In the genomic region with DNA sequence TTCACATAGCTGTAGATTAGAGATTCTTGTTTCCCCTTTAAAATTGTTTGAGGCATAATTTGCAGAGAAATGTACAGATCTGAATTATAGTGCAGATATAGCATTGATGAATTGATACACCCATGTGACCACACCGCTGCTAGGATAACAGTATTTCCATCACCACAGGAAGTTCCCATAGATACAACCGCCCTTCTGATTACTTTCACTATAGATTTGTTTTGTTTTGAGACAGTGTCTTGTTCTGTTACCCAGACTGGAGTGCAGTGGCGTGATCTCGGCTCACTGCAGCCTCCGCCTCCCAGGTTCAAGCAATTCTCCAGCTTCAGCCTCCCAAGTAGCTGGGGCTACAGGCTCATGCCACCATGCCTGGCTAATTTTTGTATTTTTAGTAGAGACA, we compare ENCODE assay signal across 20 cellular contexts. TPM values are rescaled to one million over a fixed set of nuclear protein-coding genes. Genes with fewer than 3 reads are reported as not detected.
DNase-seq lines count a peak whose midpoint lies in the region; ATAC-seq lines count a peak whose summit lies in the region.
"Had no signal": no experiment of that assay in that cellular context is flagged by ENCODE, and none has a peak within 500 bp of the region (broad histone marks: within the 10 kb centered on the region; RNA-seq: fewer than 3 reads in every experiment).

No MANE protein-coding gene starts in this region.

- intact Hi-C loops in activated T-helper 2 cell treated with anti-CD3 and anti-CD28 coated beads, Interferon-gamma antibody, Interleukin-2, Interleukin-4, amounts not matched to agents 10 μg/mL and 5 μg/mL and 100 μg/mL, durations not matched to agents 14 hours and 24 hours and 36 hours (cut with micrococcal nuclease): loop anchor here (5.0 kb wide), 1 partner anchor 56 kb away; no protein-coding TSS in a partner anchor

- CTCF ChIA-PET in activated naive CD4-positive, alpha-beta T cell treated with anti-CD3 and anti-CD28 coated beads, Interleukin-2, amount 10 ng/mL, durations not matched to agents 7 days and 5 days (lab: Charles Lee): interaction anchor here (1.1 to 2.4 kb wide), 7 partner anchors 18 to 268 kb away, joined by 3 to 12 read pairs (median 5); no protein-coding TSS in a partner anchor

- peak; percentile 22 to 54 for ATAC-seq in activated CD4-positive, CD25-positive, alpha-beta regulatory T cell treated with anti-CD3 and anti-CD28 coated beads, Interleukin-2, amount 50 U/mL, for 24 hours
- ATAC-seq in activated naive CD4-positive, alpha-beta T cell treated with anti-CD3 and anti-CD28 coated beads, Interleukin-2, amount 50 U/mL, for 72 hours: no peak
- ATAC-seq in esophagus mucosa: no peak
- no peak for ATAC-seq in GM19467 (IDR thresholded peaks at IDR 0.05; ENCODE audit: unreplicated experiment)

- H3K27me3 Mint-ChIP-seq in activated naive CD4-positive, alpha-beta T cell treated with anti-CD3 and anti-CD28 coated beads, Interleukin-2, amount 10 ng/mL, durations not matched to agents 7 days and 5 days: peaks cover 4% of the 10 kb centered on the region
- H3K27me3 Mint-ChIP-seq in activated T-helper 2 cell treated with anti-CD3 and anti-CD28 coated beads, Interferon-gamma antibody, Interleukin-2, Interleukin-4, amounts not matched to agents 10 μg/mL and 5 μg/mL and 100 μg/mL, durations not matched to agents 14 hours and 24 hours and 36 hours (ENCODE audit: low read depth): peaks cover 2% of the 10 kb centered on the region

- H3K4me3 Mint-ChIP-seq in activated naive CD4-positive, alpha-beta T cell treated with anti-CD3 and anti-CD28 coated beads, Interleukin-2, amount 10 ng/mL, durations not matched to agents 7 days and 5 days: no peak overlapping the region
- no peak overlapping the region for H3K4me3 Mint-ChIP-seq in activated T-helper 2 cell treated with anti-CD3 and anti-CD28 coated beads, Interferon-gamma antibody, Interleukin-2, Interleukin-4, amounts not matched to agents 10 μg/mL and 5 μg/mL and 100 μg/mL, durations not matched to agents 14 hours and 24 hours and 36 hours (ENCODE audit: low read depth)

- no peak for DNase-seq in activated CD4-positive, CD25-positive, alpha-beta regulatory T cell (lab: John Stamatoyannopoulos, UW)
- no peak for DNase-seq in activated naive CD4-positive, alpha-beta T cell treated with anti-CD3 and anti-CD28 coated beads, Interleukin-2, amount 10 ng/mL, durations not matched to agents 7 days and 5 days
- DNase-seq in activated naive CD4-positive, alpha-beta T cell treated with anti-CD3 and anti-CD28 coated beads, Interleukin-2, amount 50 U/mL, for 72 hours (ENCODE audit: low spot score in 2 of 2): no peak
- DNase-seq in activated T-helper 2 cell treated with anti-CD3 and anti-CD28 coated beads, Interferon-gamma antibody, Interleukin-2, Interleukin-4, amounts not matched to agents 10 μg/mL and 5 μg/mL and 100 μg/mL, durations not matched to agents 14 hours and 24 hours and 36 hours (ENCODE audit: low spot score): no peak
- DNase-seq in HPDE6-E6E7 (ENCODE audit: extremely low spot score): no peak
- DNase-seq: 8988T, Karpas-422, MV-4-11, NCI-H1105, NCI-H146, NCI-H2029, NCI-H446, NCI-H524 treated with DMSO at 0.1 percent for 48 hours, NCI-H774, SIG-M5 had no signal

- H3K36me3 Mint-ChIP-seq in activated naive CD4-positive, alpha-beta T cell treated with anti-CD3 and anti-CD28 coated beads, Interleukin-2, amount 10 ng/mL, durations not matched to agents 7 days and 5 days: no peaks in the 10 kb centered on the region
- H3K36me3 Mint-ChIP-seq in activated naive CD4-positive, alpha-beta T cell treated with anti-CD3 and anti-CD28 coated beads, Interleukin-2, amount 50 U/mL, for 72 hours: peaks cover 4 to 11% of the 10 kb centered on the region in 2 donors
- peaks cover 5% of the 10 kb centered on the region for H3K36me3 Mint-ChIP-seq in activated T-helper 2 cell treated with anti-CD3 and anti-CD28 coated beads, Interferon-gamma antibody, Interleukin-2, Interleukin-4, amounts not matched to agents 10 μg/mL and 5 μg/mL and 100 μg/mL, durations not matched to agents 14 hours and 24 hours and 36 hours (ENCODE audit: low read depth)

- peaks cover 20% of the 10 kb centered on the region for H3K4me1 Mint-ChIP-seq in activated naive CD4-positive, alpha-beta T cell treated with anti-CD3 and anti-CD28 coated beads, Interleukin-2, amount 10 ng/mL, durations not matched to agents 7 days and 5 days
- peaks cover 18% of the 10 kb centered on the region for H3K4me1 Mint-ChIP-seq in activated T-helper 2 cell treated with anti-CD3 and anti-CD28 coated beads, Interferon-gamma antibody, Interleukin-2, Interleukin-4, amounts not matched to agents 10 μg/mL and 5 μg/mL and 100 μg/mL, durations not matched to agents 14 hours and 24 hours and 36 hours (ENCODE audit: low read depth)

- peaks cover 14% of the 10 kb centered on the region for H3K9me3 Mint-ChIP-seq in activated naive CD4-positive, alpha-beta T cell treated with anti-CD3 and anti-CD28 coated beads, Interleukin-2, amount 10 ng/mL, durations not matched to agents 7 days and 5 days
- peaks cover 12 to 13% of the 10 kb centered on the region in 2 donors for H3K9me3 Mint-ChIP-seq in activated naive CD4-positive, alpha-beta T cell treated with anti-CD3 and anti-CD28 coated beads, Interleukin-2, amount 50 U/mL, for 72 hours
- peaks cover 11% of the 10 kb centered on the region for H3K9me3 Mint-ChIP-seq in activated T-helper 2 cell treated with anti-CD3 and anti-CD28 coated beads, Interferon-gamma antibody, Interleukin-2, Interleukin-4, amounts not matched to agents 10 μg/mL and 5 μg/mL and 100 μg/mL, durations not matched to agents 14 hours and 24 hours and 36 hours

- H3K27ac Mint-ChIP-seq in activated naive CD4-positive, alpha-beta T cell treated with anti-CD3 and anti-CD28 coated beads, Interleukin-2, amount 10 ng/mL, durations not matched to agents 7 days and 5 days: peak overlapping the region; percentile 46
- H3K27ac Mint-ChIP-seq in activated naive CD4-positive, alpha-beta T cell treated with anti-CD3 and anti-CD28 coated beads, Interleukin-2, amount 50 U/mL, for 72 hours: no peak overlapping the region
- peak overlapping the region; percentile 38 for H3K27ac Mint-ChIP-seq in activated T-helper 2 cell treated with anti-CD3 and anti-CD28 coated beads, Interferon-gamma antibody, Interleukin-2, Interleukin-4, amounts not matched to agents 10 μg/mL and 5 μg/mL and 100 μg/mL, durations not matched to agents 14 hours and 24 hours and 36 hours

RNA-seq across cellular contexts. Expression of a gene that starts 8.8 kb away (rescaled TPM):
- total RNA-seq in activated naive CD4-positive, alpha-beta T cell treated with anti-CD3 and anti-CD28 coated beads, Interleukin-2, amount 50 U/mL, for 72 hours: not detected
- not detected in 2 replicates for total RNA-seq in activated T-helper 2 cell treated with anti-CD3 and anti-CD28 coated beads, Interferon-gamma antibody, Interleukin-2, Interleukin-4, amounts not matched to agents 10 μg/mL and 5 μg/mL and 100 μg/mL, durations not matched to agents 14 hours and 24 hours and 36 hours
- 59.2 TPM for total RNA-seq in esophagus mucosa
- total RNA-seq: HT-29, M059J had no signal

Comparison
In these comparisons a context has a peak if more than half of its experiments do, and no peak if none do; other contexts are left out.
1. H3K27ac Mint-ChIP-seq: peak in activated naive CD4-positive, alpha-beta T cell treated with anti-CD3 and anti-CD28 coated beads, Interleukin-2, amount 10 ng/mL, durations not matched to agents 7 days and 5 days (single experiment) and activated T-helper 2 cell treated with anti-CD3 and anti-CD28 coated beads, Interferon-gamma antibody, Interleukin-2, Interleukin-4, amounts not matched to agents 10 μg/mL and 5 μg/mL and 100 μg/mL, durations not matched to agents 14 hours and 24 hours and 36 hours (single experiment); none in activated naive CD4-positive, alpha-beta T cell treated with anti-CD3 and anti-CD28 coated beads, Interleukin-2, amount 50 U/mL, for 72 hours (0 of 2).
2. ATAC-seq: peak in activated CD4-positive, CD25-positive, alpha-beta regulatory T cell treated with anti-CD3 and anti-CD28 coated beads, Interleukin-2, amount 50 U/mL, for 24 hours (2 of 2); none in activated naive CD4-positive, alpha-beta T cell treated with anti-CD3 and anti-CD28 coated beads, Interleukin-2, amount 50 U/mL, for 72 hours (0 of 2), esophagus mucosa (single experiment) and GM19467 (single experiment).
3. RNA of a gene that starts 8.8 kb away (total RNA-seq): 59.2 TPM in esophagus mucosa (single experiment); not detected in activated naive CD4-positive, alpha-beta T cell treated with anti-CD3 and anti-CD28 coated beads, Interleukin-2, amount 50 U/mL, for 72 hours and not detected in activated T-helper 2 cell treated with anti-CD3 and anti-CD28 coated beads, Interferon-gamma antibody, Interleukin-2, Interleukin-4, amounts not matched to agents 10 μg/mL and 5 μg/mL and 100 μg/mL, durations not matched to agents 14 hours and 24 hours and 36 hours; every median in the first group is over 10 times any median in the second.